ENCODE assay signal across 20 cellular contexts in the genomic region with DNA sequence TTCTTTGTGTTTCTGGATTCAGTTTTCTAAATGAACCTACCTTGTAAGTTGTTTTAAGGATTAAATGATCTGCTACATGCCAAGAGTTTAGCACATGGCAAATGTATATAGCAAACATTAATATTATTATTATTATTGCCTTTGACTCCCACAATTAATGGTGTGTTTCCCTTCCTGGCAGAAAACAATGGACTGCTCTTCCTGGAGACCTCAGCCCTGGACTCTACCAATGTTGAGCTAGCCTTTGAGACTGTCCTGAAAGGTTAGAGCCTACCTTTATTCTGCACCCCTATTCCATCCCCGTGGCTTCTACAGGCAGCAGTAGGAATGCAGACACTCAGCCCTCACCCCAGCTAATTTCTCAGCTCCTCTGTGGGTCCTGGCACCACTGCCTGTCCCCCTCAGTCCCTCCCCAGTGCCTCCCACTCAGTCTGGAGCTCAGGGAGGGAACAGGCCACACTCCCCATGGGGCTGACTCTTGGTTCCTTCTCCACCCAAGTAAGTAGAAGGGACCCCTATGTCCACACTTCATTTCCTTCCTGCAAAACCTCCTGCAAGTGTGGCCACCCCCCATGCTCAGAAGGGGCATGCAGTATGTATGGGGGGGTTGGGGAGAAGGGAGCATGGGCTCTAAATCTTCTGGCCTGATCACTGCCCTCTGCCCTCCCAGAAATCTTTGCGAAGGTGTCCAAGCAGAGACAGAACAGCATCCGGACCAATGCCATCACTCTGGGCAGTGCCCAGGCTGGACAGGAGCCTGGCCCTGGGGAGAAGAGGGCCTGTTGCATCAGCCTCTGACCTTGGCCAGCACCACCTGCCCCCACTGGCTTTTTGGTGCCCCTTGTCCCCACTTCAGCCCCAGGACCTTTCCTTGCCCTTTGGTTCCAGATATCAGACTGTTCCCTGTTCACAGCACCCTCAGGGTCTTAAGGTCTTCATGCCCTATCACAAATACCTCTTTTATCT. TPM values are rescaled to one million over a fixed set of nuclear protein-coding genes. Genes with fewer than 3 reads are reported as not detected.
DNase-seq lines count a peak whose midpoint lies in the region; ATAC-seq and TF ChIP-seq lines count a peak whose summit lies in the region.
"Had no signal": no experiment of that assay in that cellular context is flagged by ENCODE, and none has a peak within 500 bp of the region (broad histone marks: within the 10 kb centered on the region; RNA-seq: fewer than 3 reads in every experiment).

No MANE protein-coding gene starts in this region.

- no peak overlapping the region; the same call in 1 of the 2 replicates for H2AK5ac ChIP-seq in IMR-90 (ENCODE audit: low read depth, low read length)

- peak overlapping the region; percentile 56 for H2AFZ ChIP-seq in IMR-90 (replicated peaks; ENCODE audit: low read length, poor library complexity)

- H3K4me3 Mint-ChIP-seq in brain (no peak overlapping the region), mesothelial cell of epicardium (no peak overlapping the region)
- H3K4me3 Mint-ChIP-seq: activated CD4-positive, alpha-beta T cell treated with anti-CD3 and anti-CD28 coated beads for 36 hours; activated naive CD8-positive, alpha-beta T cell; CD8-positive, alpha-beta memory T cell; T-cell had no signal

- peaks cover 8% of the 10 kb centered on the region for H3K4me1 ChIP-seq in IMR-90 (ENCODE audit: control insufficient read depth, insufficient read depth, low read length)
- H3K4me1 ChIP-seq in BE2C = 0 out of 2 replicates have a peak, but pooled peaks cover 7% of the 10 kb centered on the region
- H3K4me1 ChIP-seq: colonic mucosa had no signal

- 90% methylated on average over 2 of the region's 3 CpGs; no CpG with 5 or more reads in 1 of the 2 experiments for WGBS in IMR-90 (ENCODE audit: extremely low coverage in 2 of 2, insufficient read length in 1 of 2), 2 experiments

- H4K5ac ChIP-seq in IMR-90 (ENCODE audit: low read depth, low read length) = no peak overlapping the region

- peak overlapping the region; percentile 55 to 97 (median 94) for H3K27ac Mint-ChIP-seq in brain
- peak overlapping the region; percentile 30 for H3K27ac Mint-ChIP-seq in mesothelial cell of epicardium
- H3K27ac Mint-ChIP-seq: activated CD4-positive, alpha-beta T cell treated with anti-CD3 and anti-CD28 coated beads for 36 hours; activated naive CD8-positive, alpha-beta T cell; CD8-positive, alpha-beta memory T cell; T-cell had no signal

- H3K27ac ChIP-seq in IMR-90 (ENCODE audit: insufficient read depth, low read length) = no peak overlapping the region
- H3K27ac ChIP-seq: colonic mucosa, heart left ventricle had no signal

- no peak for TF ChIP-seq RAD21 in IMR-90 (IDR thresholded peaks at IDR 0.05; ENCODE audit: low read length)

- POLR2A ChIA-PET in IMR-90 (lab: Charles Lee; ENCODE audit: unreplicated experiment) = no interaction called here

- H2BK120ac ChIP-seq in IMR-90 (ENCODE audit: low read depth, low read length) = no peak overlapping the region

- no peak overlapping the region for H2BK15ac ChIP-seq in IMR-90 (ENCODE audit: low read depth, low read length)

- H4K8ac ChIP-seq in IMR-90 (ENCODE audit: low read depth in 2 of 2, low read length in 2 of 2) = no peak overlapping the region

- H2BK5ac ChIP-seq in IMR-90 (ENCODE audit: low read depth, low read length, poor library complexity, severe bottlenecking) = no peak overlapping the region

- peaks cover 12% of the 10 kb centered on the region; the same call in 1 of the 2 replicates for H4K20me1 ChIP-seq in IMR-90 (ENCODE audit: insufficient read depth, low read length)

- no peak overlapping the region for H3K23ac ChIP-seq in IMR-90 (ENCODE audit: low read depth, low read length)

- peaks cover 9% of the 10 kb centered on the region for H3K9me1 ChIP-seq in IMR-90 (ENCODE audit: insufficient read depth, low read length)

- peaks cover 61% of the 10 kb centered on the region for H3K4me1 Mint-ChIP-seq in brain
- peaks cover 32% of the 10 kb centered on the region for H3K4me1 Mint-ChIP-seq in mesothelial cell of epicardium

- in situ Hi-C loops in IMR-90 (cut with MboI; ENCODE audit: low sequenced_read_pairs) = loop anchor here (5.0 kb wide), 1 partner anchor 132 kb away; no protein-coding TSS in a partner anchor

- dilution Hi-C loops in IMR-90 (cut with HindIII; ENCODE audit: low sequenced_read_pairs, unreplicated experiment) = no loop called here

- H3K9ac ChIP-seq in IMR-90 (ENCODE audit: low read depth, low read length) = no peak overlapping the region

- H3K27me3 ChIP-seq in IMR-90 (ENCODE audit: control insufficient read depth, insufficient read depth, low read length) (no peaks in the 10 kb centered on the region), BE2C (no peaks in the 10 kb centered on the region)
- H3K27me3 ChIP-seq: colonic mucosa, heart left ventricle had no signal

- no peak overlapping the region for H3K4ac ChIP-seq in IMR-90 (ENCODE audit: low read depth, low read length)

- H3K4me3 ChIP-seq in IMR-90 (ENCODE audit: insufficient read depth, low read depth, low read length) (no peak overlapping the region), BE2C (ENCODE audit: low read depth, low read length) (no peak overlapping the region)
- H3K4me3 ChIP-seq: colonic mucosa, GM12878, heart left ventricle, mucosa of descending colon had no signal

- H3K9me3 Mint-ChIP-seq in brain (no peaks in the 10 kb centered on the region), mesothelial cell of epicardium (no peaks in the 10 kb centered on the region)
- H3K9me3 Mint-ChIP-seq: CD8-positive, alpha-beta memory T cell; T-cell had no signal

- peaks cover 5 to 15% of the 10 kb centered on the region in 2 experiments; a peak in 2 of 4 replicates for H3K79me1 ChIP-seq in IMR-90 (ENCODE audit: low read depth in 1 of 2, low read length in 2 of 2)

- intact Hi-C loops in IMR-90 (cut with micrococcal nuclease) = no loop called here

- H3K27me3 Mint-ChIP-seq in brain = peaks cover 4% of the 10 kb centered on the region
- H3K27me3 Mint-ChIP-seq in mesothelial cell of epicardium (ENCODE audit: low read depth) = no peaks in the 10 kb centered on the region
- H3K27me3 Mint-ChIP-seq: activated CD4-positive, alpha-beta T cell treated with anti-CD3 and anti-CD28 coated beads for 36 hours; activated naive CD8-positive, alpha-beta T cell; T-cell had no signal

- peaks cover 7% of the 10 kb centered on the region; the same call in 1 of the 2 replicates for H3K36me3 ChIP-seq in IMR-90 (ENCODE audit: control insufficient read depth, insufficient read depth, low read length)
- peaks cover 2% of the 10 kb centered on the region for H3K36me3 ChIP-seq in BE2C
- H3K36me3 ChIP-seq: colonic mucosa, heart left ventricle had no signal

- ATAC-seq in IMR-90 (ENCODE audit: low read depth) = no peak
- ATAC-seq in HG03571 (IDR thresholded peaks at IDR 0.05; ENCODE audit: unreplicated experiment) = no peak
- ATAC-seq: activated CD4-positive, alpha-beta T cell treated with anti-CD3 and anti-CD28 coated beads for 36 hours; GM12878; left colon; mucosa of descending colon; T-cell had no signal

- H3K4me2 ChIP-seq in IMR-90 (ENCODE audit: low read depth, low read length) = no peak overlapping the region

- no peak for DNase-seq in IMR-90
- DNase-seq in mesothelial cell of epicardium (ENCODE audit: low spot score in 2 of 2, unreplicated experiment in 2 of 2) = no peak
- DNase-seq in BE2C = no peak
- DNase-seq in NCI-H510A treated with DMSO at 0.1 percent for 48 hours (lab: John Stamatoyannopoulos, UW) = no peak
- DNase-seq: activated CD4-positive, alpha-beta T cell treated with anti-CD3 and anti-CD28 coated beads for 36 hours; CD8-positive, alpha-beta memory T cell; colonic mucosa; DMS53; left colon; mucosa of descending colon; NCI-H146; stimulated activated CD4-positive, alpha-beta T cell treated with anti-CD3 and anti-CD28 coated beads, Interleukin-12 subunit alpha, Interleukin-12 subunit beta, amount 100 ng/mL, for 4 hours; T-cell; trophoblast cell had no signal

- H2AK9ac ChIP-seq in IMR-90 (replicated peaks; ENCODE audit: low read depth, low read length, poor library complexity) = peak overlapping the region; percentile 81

- no peak overlapping the region for H3K56ac ChIP-seq in IMR-90 (ENCODE audit: extremely low read depth, insufficient read depth, low read length)

- H3K9me3 ChIP-seq in IMR-90 (ENCODE audit: control insufficient read depth, insufficient read depth, low read length) (no peaks in the 10 kb centered on the region), BE2C (no peaks in the 10 kb centered on the region)
- H3K9me3 ChIP-seq: colonic mucosa, heart left ventricle, mucosa of descending colon had no signal

- no peak for TF ChIP-seq POLR2A in IMR-90 (IDR thresholded peaks at IDR 0.05; ENCODE audit: low read depth, low read length)

- TF ChIP-seq CTCF in IMR-90 (conservative IDR thresholded peaks at IDR 0.05; ENCODE audit: low read depth, low read length) (no peak), brain (conservative IDR thresholded peaks at IDR 0.05) (no peak), mesothelial cell of epicardium (IDR thresholded peaks at IDR 0.05; ENCODE audit: unreplicated experiment) (no peak), BE2C (IDR thresholded peaks at IDR 0.05; ENCODE audit: low read depth, low read length) (no peak)

- no peak overlapping the region for H2BK20ac ChIP-seq in IMR-90 (ENCODE audit: low read depth, low read length)

- CTCF ChIA-PET in IMR-90 (lab: Yijun Ruan, JAX) = no interaction called here

- H4K91ac ChIP-seq in IMR-90 (ENCODE audit: insufficient read depth, low read depth, low read length) = no peak overlapping the region

- H3K36me3 Mint-ChIP-seq in brain (no peaks in the 10 kb centered on the region), mesothelial cell of epicardium (peaks cover 6% of the 10 kb centered on the region)
- H3K36me3 Mint-ChIP-seq: activated naive CD8-positive, alpha-beta T cell; CD8-positive, alpha-beta memory T cell; T-cell had no signal

- H3K18ac ChIP-seq in IMR-90 (ENCODE audit: low read depth, low read length) = no peak overlapping the region

- H3K14ac ChIP-seq in IMR-90 (replicated peaks; ENCODE audit: low read depth, low read length) = no peak overlapping the region

- BruUV-seq in IMR-90 (replicated peaks; lab: Mats Ljungman, UMichigan) = no TSS peak

RNA-seq across cellular contexts. Expression of a gene that starts 8.8 kb away (rescaled TPM):
- not detected in 2 replicates for total RNA-seq in IMR-90 (2012; rRNA removed)
- not detected in 2 replicates for polyA plus RNA-seq in IMR-90 (2012; rRNA removed)
- polyA plus RNA-seq in IMR-90 (2012; cell fraction: cytosol; rRNA removed) = 0.03 TPM in 1 of 2 replicates, not detected in the other
- polyA plus RNA-seq in IMR-90 (2012; cell fraction: nucleus; rRNA removed; ENCODE audit: low replicate concordance) = 0.29 TPM in 1 of 2 replicates, not detected in the other
- 113 TPM for polyA plus RNA-seq in brain (ENCODE audit: insufficient read depth, low read depth, low replicate concordance)
- 51.1 to 52.6 TPM (median 51.2 TPM) in 3 replicates for total RNA-seq in mesothelial cell of epicardium
- polyA plus RNA-seq in BE2C (2012; ENCODE audit: insufficient read depth, insufficient read length, low read depth) = 0.62 TPM
- total RNA-seq: CD8-positive, alpha-beta memory T cell; heart left ventricle; M059J had no signal

RNA-seq across cellular contexts. Expression of a gene that starts 12.5 kb away (rescaled TPM):
- total RNA-seq in IMR-90 (2012; rRNA removed) = 2.3 and 2.5 TPM in 2 replicates
- polyA plus RNA-seq in IMR-90 (2012; rRNA removed) = 9.0 and 11.6 TPM in 2 replicates
- polyA plus RNA-seq in IMR-90 (2012; cell fraction: cytosol; rRNA removed) = 4.0 and 8.8 TPM in 2 replicates
- 14.6 and 16.6 TPM in 2 replicates for polyA plus RNA-seq in IMR-90 (2012; cell fraction: nucleus; rRNA removed; ENCODE audit: low replicate concordance)
- 91.7 TPM for polyA plus RNA-seq in brain (ENCODE audit: insufficient read depth, low read depth, low replicate concordance)
- total RNA-seq in mesothelial cell of epicardium = 107 to 112 TPM (median 112 TPM) in 3 replicates
- polyA plus RNA-seq in BE2C (2012; ENCODE audit: insufficient read depth, insufficient read length, low read depth) = 66.0 TPM
- polyA plus RNA-seq: CD8-positive, alpha-beta memory T cell had no signal

RNA-seq across cellular contexts. Expression of a gene that starts 15.2 kb away (rescaled TPM):
- 45.8 and 50.0 TPM in 2 replicates for total RNA-seq in IMR-90 (2012; rRNA removed)
- 89.0 and 106 TPM in 2 replicates for polyA plus RNA-seq in IMR-90 (2012; rRNA removed)
- 132 and 144 TPM in 2 replicates for polyA plus RNA-seq in IMR-90 (2012; cell fraction: cytosol; rRNA removed)
- polyA plus RNA-seq in IMR-90 (2012; cell fraction: nucleus; rRNA removed; ENCODE audit: low replicate concordance) = 24.2 and 31.7 TPM in 2 replicates
- 126 TPM for polyA plus RNA-seq in brain (ENCODE audit: insufficient read depth, low read depth, low replicate concordance)
- 39.2 to 43.4 TPM (median 39.5 TPM) in 3 replicates for total RNA-seq in mesothelial cell of epicardium
- 192 TPM for polyA plus RNA-seq in BE2C (2012; ENCODE audit: insufficient read depth, insufficient read length, low read depth)

RNA-seq across cellular contexts. Expression of a gene that starts 16.2 kb away (rescaled TPM):
- total RNA-seq in IMR-90 (2012; rRNA removed) (8.8 and 9.7 TPM in 2 replicates), mesothelial cell of epicardium (61.2 to 66.7 TPM (median 61.9 TPM) in 3 replicates)
- polyA plus RNA-seq in IMR-90 (2012; rRNA removed) (21.6 and 24.0 TPM in 2 replicates), brain (ENCODE audit: insufficient read depth, low read depth, low replicate concordance) (92.9 TPM)
- 11.7 and 17.0 TPM in 2 replicates for polyA plus RNA-seq in IMR-90 (2012; cell fraction: cytosol; rRNA removed)
- 40.7 and 41.8 TPM in 2 replicates for polyA plus RNA-seq in IMR-90 (2012; cell fraction: nucleus; rRNA removed; ENCODE audit: low replicate concordance)
- 49.7 TPM for polyA plus RNA-seq in BE2C (2012; ENCODE audit: insufficient read depth, insufficient read length, low read depth)

RNA-seq across cellular contexts. Expression of a gene that starts 44.7 kb away (rescaled TPM):
- total RNA-seq in IMR-90 (2012; rRNA removed) = 753 and 755 TPM in 2 replicates
- 563 and 927 TPM in 2 replicates for polyA plus RNA-seq in IMR-90 (2012; rRNA removed)
- 602 and 638 TPM in 2 replicates for polyA plus RNA-seq in IMR-90 (2012; cell fraction: cytosol; rRNA removed)
- polyA plus RNA-seq in IMR-90 (2012; cell fraction: nucleus; rRNA removed; ENCODE audit: low replicate concordance) = 1,137 and 1,144 TPM in 2 replicates
- polyA plus RNA-seq in brain (ENCODE audit: insufficient read depth, low read depth, low replicate concordance) = 55.1 TPM
- total RNA-seq in mesothelial cell of epicardium = 91.7 to 96.9 TPM (median 92.4 TPM) in 3 replicates
- 312 TPM for polyA plus RNA-seq in BE2C (2012; ENCODE audit: insufficient read depth, insufficient read length, low read depth)

Comparison
In these comparisons a context has a peak if more than half of its experiments do, and no peak if none do; other contexts are left out.
1. RNA of a gene that starts 8.8 kb away (total RNA-seq): 51.1 to 52.6 TPM in mesothelial cell of epicardium; not detected in IMR-90; every median in the first group is over 10 times any median in the second.
2. RNA of a gene that starts 12.5 kb away (total RNA-seq): 107 to 112 TPM in mesothelial cell of epicardium; 2.3 to 2.5 TPM in IMR-90; every median in the first group is over 10 times any median in the second.